In genomic region chr5:18102733-18103132, GRCh38 we compare ENCODE assay signal across 17 cellular contexts.
"Had no signal": no experiment of that assay in that cellular context is flagged by ENCODE, and none has a peak within 500 bp of the region (broad histone marks: within the 10 kb centered on the region; RNA-seq: fewer than 3 reads in every experiment).

No MANE protein-coding gene starts in this region.

- H3K4me1 Mint-ChIP-seq: activated CD4-positive, alpha-beta T cell treated with anti-CD3 and anti-CD28 coated beads, Interleukin-2, amount 10 ng/mL, durations not matched to agents 7 days and 5 days; activated naive CD8-positive, alpha-beta T cell treated with anti-CD3 and anti-CD28 coated beads for 36 hours; central memory CD8-positive, alpha-beta T cell; naive B cell had no signal

- ATAC-seq: heart left ventricle; left lobe of liver; right lobe of liver; stimulated activated naive CD8-positive, alpha-beta T cell treated with anti-CD3 and anti-CD28 coated beads, Interleukin-15, Interleukin-2, amounts not matched to agents 100 U/mL and 50 U/mL, for 24 hours had no signal

- H3K27me3 Mint-ChIP-seq: activated CD4-positive, alpha-beta T cell treated with anti-CD3 and anti-CD28 coated beads, Interleukin-2, amount 10 ng/mL, durations not matched to agents 7 days and 5 days; activated naive CD8-positive, alpha-beta T cell treated with anti-CD3 and anti-CD28 coated beads for 36 hours; brain; central memory CD8-positive, alpha-beta T cell; naive B cell; type B pancreatic cell had no signal

- H3K4me3 Mint-ChIP-seq: activated CD4-positive, alpha-beta T cell treated with anti-CD3 and anti-CD28 coated beads, Interleukin-2, amount 10 ng/mL, durations not matched to agents 7 days and 5 days; activated naive CD8-positive, alpha-beta T cell treated with anti-CD3 and anti-CD28 coated beads for 36 hours; brain; central memory CD8-positive, alpha-beta T cell; naive B cell; type B pancreatic cell had no signal

- H3K36me3 ChIP-seq: heart left ventricle, ovary, right lobe of liver had no signal

- H3K4me1 ChIP-seq: heart left ventricle had no signal

- H3K27ac Mint-ChIP-seq: activated CD4-positive, alpha-beta T cell treated with anti-CD3 and anti-CD28 coated beads, Interleukin-2, amount 10 ng/mL, durations not matched to agents 7 days and 5 days; activated naive CD8-positive, alpha-beta T cell treated with anti-CD3 and anti-CD28 coated beads for 36 hours; brain; naive B cell; type B pancreatic cell had no signal

- H3K27me3 ChIP-seq: heart left ventricle, ovary, right lobe of liver had no signal

- H3K4me2 ChIP-seq: smooth muscle cell had no signal

- H3K27ac ChIP-seq: heart left ventricle, ovary, right lobe of liver had no signal

- H3K9me3 ChIP-seq: heart left ventricle, ovary, right lobe of liver had no signal

- H3K36me3 Mint-ChIP-seq: activated naive CD8-positive, alpha-beta T cell treated with anti-CD3 and anti-CD28 coated beads for 36 hours; brain; naive B cell; type B pancreatic cell had no signal

- H3K9me3 Mint-ChIP-seq: activated naive CD8-positive, alpha-beta T cell treated with anti-CD3 and anti-CD28 coated beads for 36 hours; brain; naive B cell; type B pancreatic cell had no signal

- DNase-seq: activated CD4-positive, alpha-beta T cell treated with anti-CD3 and anti-CD28 coated beads, Interleukin-2, amount 10 ng/mL, durations not matched to agents 7 days and 5 days; activated CD8-positive, alpha-beta memory T cell treated with anti-CD3 and anti-CD28 coated beads, Interleukin-2, amount 50 U/mL, for 48 hours; activated naive CD8-positive, alpha-beta T cell treated with anti-CD3 and anti-CD28 coated beads for 36 hours; cortex of kidney; effector CD4-positive, alpha-beta T cell; heart left ventricle; islet precursor cell; naive B cell; ovary; right lobe of liver; stimulated activated naive CD8-positive, alpha-beta T cell treated with anti-CD3 and anti-CD28 coated beads, Interleukin-15, Interleukin-2, amounts not matched to agents 100 U/mL and 50 U/mL, for 24 hours; T-helper 2 cell had no signal

- H3K4me3 ChIP-seq: heart left ventricle, ovary, right lobe of liver, smooth muscle cell had no signal
